ENCODE assay signal across 1 cellular context in genomic region chr14:70832536-70833305, GRCh38.
TF ChIP-seq lines count a peak whose summit lies in the region.

No MANE protein-coding gene starts in this region.

TF ChIP-seq in IMR-90, 13 proteins besides CTCF, POLR2A, EP300 and RAD21 (continued from another document):
- TF ChIP-seq, protein P1, sequence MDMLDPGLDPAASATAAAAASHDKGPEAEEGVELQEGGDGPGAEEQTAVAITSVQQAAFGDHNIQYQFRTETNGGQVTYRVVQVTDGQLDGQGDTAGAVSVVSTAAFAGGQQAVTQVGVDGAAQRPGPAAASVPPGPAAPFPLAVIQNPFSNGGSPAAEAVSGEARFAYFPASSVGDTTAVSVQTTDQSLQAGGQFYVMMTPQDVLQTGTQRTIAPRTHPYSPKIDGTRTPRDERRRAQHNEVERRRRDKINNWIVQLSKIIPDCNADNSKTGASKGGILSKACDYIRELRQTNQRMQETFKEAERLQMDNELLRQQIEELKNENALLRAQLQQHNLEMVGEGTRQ (IDR thresholded peaks at IDR 0.05; ENCODE audit: low read depth, low read length): no peak
- TF ChIP-seq MAFK (IDR thresholded peaks at IDR 0.05; ENCODE audit: low read depth, low read length) (no peak; the same call in 1 of the 2 replicates), BHLHE40 (IDR thresholded peaks at IDR 0.05; ENCODE audit: low read depth, low read length) (no peak), RFX5 (IDR thresholded peaks at IDR 0.05; ENCODE audit: low read depth, low read length) (no peak)
